Comparison of ENCODE assay signal across 30 cellular contexts in genomic region chr12:116906285-116906684, GRCh38. TPM values are rescaled to one million over a fixed set of nuclear protein-coding genes. Genes with fewer than 3 reads are reported as not detected.
"Had no signal": no experiment of that assay in that cellular context is flagged by ENCODE, and none has a peak within 500 bp of the region (broad histone marks: within the 10 kb centered on the region; RNA-seq: fewer than 3 reads in every experiment).

No MANE protein-coding gene starts in this region.

- H3K36me3 Mint-ChIP-seq: natural killer cell; neural progenitor cell; stimulated activated memory B cell treated with anti-CD40 and anti-IgM and Interleukin-4, amounts not matched to agents 10 μg/mL and 1 μg/mL and 100 μg/mL, for 72 hours had no signal

- H3K4me3 Mint-ChIP-seq: naive thymus-derived CD4-positive, alpha-beta T cell; natural killer cell; nephron; neural progenitor cell; stimulated activated memory B cell treated with anti-CD40 and anti-IgM and Interleukin-4, amounts not matched to agents 10 μg/mL and 1 μg/mL and 100 μg/mL, for 72 hours; stimulated activated naive CD8-positive, alpha-beta T cell treated with anti-CD3 and anti-CD28 coated beads, Interleukin-15, Interleukin-2, amounts not matched to agents 100 ng/mL and 50 ng/mL, for 24 hours had no signal

- FAIRE-seq: urothelium cell line had no signal

- H3K4me1 ChIP-seq: parathyroid adenoma, psoas muscle, thyroid gland, tibial nerve had no signal

- H3K4me3 ChIP-seq: neural progenitor cell, ovary, psoas muscle, skin epidermis, smooth muscle cell, spleen, stomach, thoracic aorta, thyroid gland, tibial nerve, upper lobe of left lung, vagina had no signal

- H3K9me3 Mint-ChIP-seq: naive thymus-derived CD4-positive, alpha-beta T cell; natural killer cell; nephron; neural progenitor cell; stimulated activated naive CD8-positive, alpha-beta T cell treated with anti-CD3 and anti-CD28 coated beads, Interleukin-15, Interleukin-2, amounts not matched to agents 100 ng/mL and 50 ng/mL, for 24 hours had no signal

- H2AFZ ChIP-seq: parathyroid adenoma had no signal

- H3K27ac Mint-ChIP-seq: naive thymus-derived CD4-positive, alpha-beta T cell; natural killer cell; nephron; neural progenitor cell; progenitor cell of endocrine pancreas; stimulated activated memory B cell treated with anti-CD40 and anti-IgM and Interleukin-4, amounts not matched to agents 10 μg/mL and 1 μg/mL and 100 μg/mL, for 72 hours; stimulated activated naive CD8-positive, alpha-beta T cell treated with anti-CD3 and anti-CD28 coated beads, Interleukin-15, Interleukin-2, amounts not matched to agents 100 ng/mL and 50 ng/mL, for 24 hours had no signal

- H3K4me2 ChIP-seq: neural progenitor cell, smooth muscle cell had no signal

- H3K9ac ChIP-seq: neural progenitor cell, parathyroid adenoma had no signal

- H3K27me3 ChIP-seq: ovary, thyroid gland, upper lobe of left lung, vagina had no signal

- DNase-seq: naive thymus-derived CD4-positive, alpha-beta T cell; natural killer cell; occipital lobe; ovary; posterior cingulate gyrus; psoas muscle; right cardiac atrium; spleen; stimulated activated CD4-positive, alpha-beta T cell treated with anti-CD3 and anti-CD28 coated beads, Interleukin-12 subunit alpha, Interleukin-12 subunit beta, amount 100 ng/mL, for 4 hours; stimulated activated CD4-positive, alpha-beta T cell treated with anti-CD3 and anti-CD28 coated beads, Interleukin-1b, Interleukin-23, amount 100 ng/mL, for 48 hours; stimulated activated CD4-positive, alpha-beta T cell treated with anti-CD3 and anti-CD28 coated beads, Interleukin-4, amount 100 ng/mL, for 1 hour; stimulated activated CD4-positive, alpha-beta T cell treated with anti-CD3 and anti-CD28 coated beads, Interleukin-4, amount 100 ng/mL, for 4 hours; stimulated activated CD8-positive, alpha-beta memory T cell treated with anti-CD3 and anti-CD28 coated beads, Interleukin-4, amount 100 ng/mL, for 48 hours; stimulated activated naive CD4-positive, alpha-beta T cell treated with Interleukin-2 at 50 U/mL for 16 hours; stomach; thyroid gland; upper lobe of left lung had no signal

- H3K27ac ChIP-seq: neural progenitor cell, ovary, parathyroid adenoma, psoas muscle, skin epidermis, spleen, stomach, thoracic aorta, thyroid gland, tibial nerve, upper lobe of left lung, vagina had no signal

- ATAC-seq: naive thymus-derived CD4-positive, alpha-beta T cell; natural killer cell; psoas muscle; right cardiac atrium; sciatic nerve; stimulated activated memory B cell treated with anti-CD40 and anti-IgM and Interleukin-4, amounts not matched to agents 10 μg/mL and 1 μg/mL and 100 μg/mL, for 72 hours had no signal

- H3K9me3 ChIP-seq: ovary, psoas muscle, spleen, stomach, thoracic aorta, thyroid gland, tibial nerve, upper lobe of left lung, vagina had no signal

- H3K36me3 ChIP-seq: neural progenitor cell, ovary, spleen, stomach, thoracic aorta, thyroid gland, tibial nerve, upper lobe of left lung, vagina had no signal

RNA-seq across cellular contexts. Expression of gene HRK, which starts 25.0 kb away (rescaled TPM):
- total RNA-seq: right cardiac atrium, vagina had no signal
- polyA plus RNA-seq: naive thymus-derived CD4-positive, alpha-beta T cell; right cardiac atrium; smooth muscle cell had no signal
